ENCODE assay signal across 8 cellular contexts in genomic region chr10:89645742-89646172, GRCh38. TPM values are rescaled to one million over a fixed set of nuclear protein-coding genes. Genes with fewer than 3 reads are reported as not detected.
DNase-seq lines count a peak whose midpoint lies in the region; TF ChIP-seq lines count a peak whose summit lies in the region.

No MANE protein-coding gene starts in this region.

- H3K27me3 ChIP-seq in ACC112 (ENCODE audit: insufficient read depth, low read length): no peaks in the 10 kb centered on the region

- peaks cover 26% of the 10 kb centered on the region for H3K4me1 Mint-ChIP-seq in mesothelial cell of epicardium

- H3K4me1 ChIP-seq in ACC112 (ENCODE audit: control insufficient read depth, insufficient read depth, low read length, unreplicated experiment): peaks cover 15% of the 10 kb centered on the region

- H3K4me3 ChIP-seq in ACC112 (ENCODE audit: low read depth, low read length): peak overlapping the region; percentile 88
- H3K4me3 ChIP-seq in cardiac fibroblast (replicated peaks in 1 of 2; ENCODE audit: low read depth in 2 of 2, low read length in 2 of 2): peak overlapping the region; percentile 69 to 73

- no peaks in the 10 kb centered on the region for H3K36me3 Mint-ChIP-seq in mesothelial cell of epicardium

- H3K9me3 Mint-ChIP-seq in mesothelial cell of epicardium: peaks cover 12% of the 10 kb centered on the region

- H3K79me2 ChIP-seq in ACC112 (ENCODE audit: control insufficient read depth, insufficient read depth, low read length, unreplicated experiment): peaks cover 25% of the 10 kb centered on the region

- H3K9me3 ChIP-seq in KOPT-K1 (ENCODE audit: insufficient read depth, low read length, poor library complexity, severe bottlenecking): no peaks in the 10 kb centered on the region

- H3K4me3 Mint-ChIP-seq in mesothelial cell of epicardium: no peak overlapping the region

- DNase-seq in cardiac fibroblast (ENCODE audit: low read depth in 2 of 2) (no peak), mesothelial cell of epicardium (ENCODE audit: low spot score in 2 of 2, unreplicated experiment in 2 of 2) (no peak), SW 1271 (lab: John Stamatoyannopoulos, UW) (no peak), NCI-H2107 treated with DMSO at 0.1 percent for 48 hours (lab: John Stamatoyannopoulos, UW; ENCODE audit: unreplicated experiment) (no peak), ureter (ENCODE audit: low spot score) (no peak), midbrain (lab: John Stamatoyannopoulos, UW) (no peak)

- no peaks in the 10 kb centered on the region for H3K36me3 ChIP-seq in ACC112 (ENCODE audit: insufficient read depth, low read length)
- H3K36me3 ChIP-seq in KOPT-K1 (ENCODE audit: insufficient read depth, low read length): no peaks in the 10 kb centered on the region

- H2AFZ ChIP-seq in ACC112 (ENCODE audit: low read length, unreplicated experiment): peak overlapping the region; percentile 93

- no peak for TF ChIP-seq CTCF in cardiac fibroblast (IDR thresholded peaks at IDR 0.05; ENCODE audit: low read depth, low read length)
- TF ChIP-seq CTCF in mesothelial cell of epicardium (IDR thresholded peaks at IDR 0.05; ENCODE audit: unreplicated experiment): no peak

- peak overlapping the region; percentile 37 for H3K27ac ChIP-seq in ACC112 (ENCODE audit: low read depth, low read length)
- H3K27ac ChIP-seq in KOPT-K1 (ENCODE audit: low read depth, low read length, poor library complexity, severe bottlenecking): peak overlapping the region; percentile 85

- peak overlapping the region; percentile 93 for H3K27ac Mint-ChIP-seq in mesothelial cell of epicardium

- H3K27me3 Mint-ChIP-seq in mesothelial cell of epicardium (ENCODE audit: low read depth): no peaks in the 10 kb centered on the region

RNA-seq across cellular contexts. Expression of gene PANK1, which starts 0.7 kb away (rescaled TPM):
- total RNA-seq in mesothelial cell of epicardium: 24.0 to 27.2 TPM (median 24.4 TPM) in 3 replicates
- total RNA-seq in ureter: 4.8 TPM

RNA-seq across cellular contexts. Expression of gene KIF20B, which starts 55.6 kb away (rescaled TPM):
- total RNA-seq in mesothelial cell of epicardium (19.5 to 20.4 TPM (median 20.3 TPM) in 3 replicates), ureter (7.4 TPM)
